In the genomic region with DNA sequence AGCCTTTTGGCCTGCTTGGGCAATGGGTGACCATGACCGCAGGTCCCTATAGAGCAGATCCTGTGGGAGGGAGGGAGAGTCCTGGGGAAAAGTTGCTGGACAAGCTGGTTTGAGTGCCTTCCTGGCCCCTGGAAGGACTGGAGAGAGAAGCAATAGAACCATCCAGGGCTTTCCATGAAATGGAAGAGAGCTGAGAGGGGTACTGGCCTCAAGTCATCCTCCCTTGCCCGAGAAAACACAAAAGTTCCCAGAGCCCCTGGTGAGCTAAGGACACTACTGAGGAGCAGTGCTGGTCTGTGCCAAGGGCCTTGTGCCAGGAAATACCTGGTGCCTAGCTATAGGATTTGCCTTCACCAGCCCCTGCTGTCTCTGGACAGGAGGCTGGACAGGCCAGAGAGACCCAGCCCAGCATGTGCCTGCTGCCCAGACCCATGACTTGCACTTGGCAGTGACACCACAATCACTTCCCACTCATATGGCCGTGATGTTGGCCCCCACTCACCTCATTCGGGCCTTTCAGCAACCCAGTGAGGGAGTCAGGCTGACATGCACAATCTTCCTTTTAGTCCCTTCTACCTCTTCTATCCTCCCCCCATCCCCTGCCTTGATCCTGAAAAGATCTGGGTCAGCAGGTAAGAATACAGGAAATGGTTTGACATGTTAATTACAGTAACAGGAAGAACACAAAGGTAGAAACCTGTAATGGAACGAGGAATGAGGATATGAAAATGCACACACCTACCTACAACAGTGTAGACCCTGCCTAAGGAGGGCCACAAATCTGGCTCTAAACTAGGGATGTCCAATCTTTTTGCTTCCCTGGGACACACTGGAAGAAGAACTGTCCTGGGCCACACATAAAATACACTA, we compare ENCODE assay signal across 12 cellular contexts. TPM values are rescaled to one million over a fixed set of nuclear protein-coding genes. Genes with fewer than 3 reads are reported as not detected.
DNase-seq lines count a peak whose midpoint lies in the region; ATAC-seq and TF ChIP-seq lines count a peak whose summit lies in the region.
"Had no signal": no experiment of that assay in that cellular context is flagged by ENCODE, and none has a peak within 500 bp of the region (broad histone marks: within the 10 kb centered on the region; RNA-seq: fewer than 3 reads in every experiment).

No MANE protein-coding gene starts in this region.

- no peak overlapping the region for H2BK12ac ChIP-seq in trophoblast cell (ENCODE audit: low read length)

- H3K14ac ChIP-seq in trophoblast cell (ENCODE audit: low read length) = no peak overlapping the region

- no peak overlapping the region for H2AFZ ChIP-seq in trophoblast cell (ENCODE audit: insufficient read depth, low read length, poor library complexity)

- H2AK5ac ChIP-seq in trophoblast cell (ENCODE audit: low read length) = no peak overlapping the region

- H3K27me3 ChIP-seq in trophoblast cell (ENCODE audit: insufficient read depth, low read length) (no peaks in the 10 kb centered on the region), sigmoid colon (no peaks in the 10 kb centered on the region)

- ATAC-seq in HG02885 (IDR thresholded peaks at IDR 0.05; ENCODE audit: poor library complexity, unreplicated experiment) = peak; percentile 45
- ATAC-seq in activated naive CD8-positive, alpha-beta T cell treated with anti-CD3 and anti-CD28 coated beads, Interleukin-2, amount 50 U/mL, for 24 hours = no peak
- ATAC-seq in HG03378 (IDR thresholded peaks at IDR 0.05; ENCODE audit: unreplicated experiment) = no peak
- ATAC-seq in HG03045 (IDR thresholded peaks at IDR 0.05; ENCODE audit: unreplicated experiment) = no peak

- peak overlapping the region; percentile 72 for H3K27ac Mint-ChIP-seq in T-helper 2 cell treated with Interferon-gamma antibody and Interleukin-4, amounts not matched to agents 5 μg/mL and 100 μg/mL, for 36 hours
- H3K27ac Mint-ChIP-seq in activated naive CD8-positive, alpha-beta T cell treated with anti-CD3 and anti-CD28 coated beads, Interleukin-2, amount 50 U/mL, for 24 hours = peak overlapping the region; percentile 31

- H2BK5ac ChIP-seq in trophoblast cell (ENCODE audit: low read depth, low read length, poor library complexity) = no peak overlapping the region

- no CpG with 5 or more reads among the region's 5 CpGs for WGBS in trophoblast cell (ENCODE audit: extremely low coverage, insufficient coverage, insufficient read length)
- 73 to 82% methylated on average over 5 of the region's 5 CpGs for WGBS in sigmoid colon, 2 donors

- H3K4me3 ChIP-seq in trophoblast cell (ENCODE audit: low read depth, low read length) (no peak overlapping the region), sigmoid colon (no peak overlapping the region)

- no peak overlapping the region for H3K9ac ChIP-seq in trophoblast cell (ENCODE audit: low read length)

- H3K36me3 ChIP-seq in trophoblast cell (ENCODE audit: control insufficient read depth in 1 of 2, insufficient read depth in 2 of 2, low read length in 2 of 2) (peaks cover 34 to 60% of the 10 kb centered on the region in 2 experiments), sigmoid colon (peaks cover 25 to 42% (median 31%) of the 10 kb centered on the region in 4 donors)

- DNase-seq in T-helper 2 cell treated with Interferon-gamma antibody and Interleukin-4, amounts not matched to agents 5 μg/mL and 100 μg/mL, for 36 hours (ENCODE audit: low spot score) = no peak
- DNase-seq in T-helper 2 cell (no peak), trophoblast cell (no peak), sigmoid colon (no peak)
- DNase-seq in activated naive CD8-positive, alpha-beta T cell treated with anti-CD3 and anti-CD28 coated beads, Interleukin-2, amount 50 U/mL, for 24 hours = no peak
- DNase-seq: GDM1; NCI-H2029; occipital lobe; stimulated activated CD4-positive, alpha-beta T cell treated with anti-CD3 and anti-CD28 coated beads, Interleukin-2, amount 100 ng/mL, for 48 hours had no signal

- no peak overlapping the region for H3K23ac ChIP-seq in trophoblast cell (ENCODE audit: low read length)

- no peak overlapping the region for H4K12ac ChIP-seq in trophoblast cell (ENCODE audit: low read depth, low read length)

- H3K36me3 Mint-ChIP-seq in T-helper 2 cell treated with Interferon-gamma antibody and Interleukin-4, amounts not matched to agents 5 μg/mL and 100 μg/mL, for 36 hours (ENCODE audit: low read depth) = peaks cover 59% of the 10 kb centered on the region
- H3K36me3 Mint-ChIP-seq in activated naive CD8-positive, alpha-beta T cell treated with anti-CD3 and anti-CD28 coated beads, Interleukin-2, amount 50 U/mL, for 24 hours (ENCODE audit: low read depth) = peaks cover 23% of the 10 kb centered on the region

- H3K27ac ChIP-seq in trophoblast cell (ENCODE audit: low read depth, low read length) (no peak overlapping the region), sigmoid colon (no peak overlapping the region)

- no peak for TF ChIP-seq EP300 in sigmoid colon (IDR thresholded peaks at IDR 0.05)

- no peaks in the 10 kb centered on the region for H3K9me3 ChIP-seq in trophoblast cell (ENCODE audit: insufficient read depth, low read depth, low read length)
- no peaks in the 10 kb centered on the region for H3K9me3 ChIP-seq in sigmoid colon

- H3K4me2 ChIP-seq in trophoblast cell (ENCODE audit: low read length) = no peak overlapping the region

- no peak overlapping the region for H2BK120ac ChIP-seq in trophoblast cell (ENCODE audit: insufficient read depth, low read length, poor library complexity)

- H3K4ac ChIP-seq in trophoblast cell (ENCODE audit: low read depth, low read length) = peak overlapping the region; percentile 29

- H4K91ac ChIP-seq in trophoblast cell (ENCODE audit: low read depth, low read length) = no peak overlapping the region

- H3K4me1 Mint-ChIP-seq in T-helper 2 cell treated with Interferon-gamma antibody and Interleukin-4, amounts not matched to agents 5 μg/mL and 100 μg/mL, for 36 hours (ENCODE audit: low read depth) = peaks cover 46% of the 10 kb centered on the region
- H3K4me1 Mint-ChIP-seq in activated naive CD8-positive, alpha-beta T cell treated with anti-CD3 and anti-CD28 coated beads, Interleukin-2, amount 50 U/mL, for 24 hours = peaks cover 49% of the 10 kb centered on the region

- peak overlapping the region; percentile 34 for H3K18ac ChIP-seq in trophoblast cell (ENCODE audit: low read length)

- no peaks in the 10 kb centered on the region for H3K27me3 Mint-ChIP-seq in T-helper 2 cell treated with Interferon-gamma antibody and Interleukin-4, amounts not matched to agents 5 μg/mL and 100 μg/mL, for 36 hours (ENCODE audit: low read depth)
- H3K27me3 Mint-ChIP-seq in activated naive CD8-positive, alpha-beta T cell treated with anti-CD3 and anti-CD28 coated beads, Interleukin-2, amount 50 U/mL, for 24 hours = no peaks in the 10 kb centered on the region

- H3K79me2 ChIP-seq in trophoblast cell (ENCODE audit: control insufficient read depth, insufficient read depth, low read length, poor library complexity) = no peaks in the 10 kb centered on the region

- H3K4me3 Mint-ChIP-seq in T-helper 2 cell treated with Interferon-gamma antibody and Interleukin-4, amounts not matched to agents 5 μg/mL and 100 μg/mL, for 36 hours = peak overlapping the region; percentile 28
- no peak overlapping the region for H3K4me3 Mint-ChIP-seq in activated naive CD8-positive, alpha-beta T cell treated with anti-CD3 and anti-CD28 coated beads, Interleukin-2, amount 50 U/mL, for 24 hours

- TF ChIP-seq CTCF in sigmoid colon (IDR thresholded peaks at IDR 0.05) = no peak

- H3K79me1 ChIP-seq in trophoblast cell (ENCODE audit: low read length) = no peaks in the 10 kb centered on the region

- intact Hi-C loops in sigmoid colon (cut with DNase I) = no loop called here

- H3K9me3 Mint-ChIP-seq in T-helper 2 cell treated with Interferon-gamma antibody and Interleukin-4, amounts not matched to agents 5 μg/mL and 100 μg/mL, for 36 hours = no peaks in the 10 kb centered on the region
- H3K9me3 Mint-ChIP-seq in activated naive CD8-positive, alpha-beta T cell treated with anti-CD3 and anti-CD28 coated beads, Interleukin-2, amount 50 U/mL, for 24 hours = no peaks in the 10 kb centered on the region

- no peak for TF ChIP-seq POLR2A in sigmoid colon (IDR thresholded peaks at IDR 0.05)

- peaks cover 7 to 12% of the 10 kb centered on the region in 2 experiments for H3K4me1 ChIP-seq in trophoblast cell (ENCODE audit: control insufficient read depth in 1 of 2, insufficient read depth in 2 of 2, low read length in 2 of 2)
- peaks cover 0 to 52% (median 48%) of the 10 kb centered on the region in 4 donors for H3K4me1 ChIP-seq in sigmoid colon

- no peak overlapping the region for H4K8ac ChIP-seq in trophoblast cell (ENCODE audit: low read depth, low read length)

RNA-seq across cellular contexts. Expression of gene SH3BP5L, which starts 7.0 kb away (rescaled TPM):
- 21.2 and 22.7 TPM in 2 replicates for polyA plus RNA-seq in trophoblast cell (2013)
- total RNA-seq in sigmoid colon = 10 to 100 TPM; 13.7 to 18.3 (median 15.3) TPM
- polyA plus RNA-seq in sigmoid colon = 10 to 100 TPM; 16.2 to 23.5 (median 19.0) TPM

RNA-seq across cellular contexts. Expression of gene ZNF672, which starts 19.3 kb away (rescaled TPM):
- polyA plus RNA-seq in trophoblast cell (2013) = 40.2 and 42.1 TPM in 2 replicates
- 10 to 100 TPM; 17.5 to 31.1 (median 22.5) TPM for total RNA-seq in sigmoid colon
- polyA plus RNA-seq in sigmoid colon = 10 to 100 TPM; 14.4 to 25.6 (median 17.6) TPM

RNA-seq across cellular contexts. Expression of gene ZNF692, which starts 40.1 kb away (rescaled TPM):
- 23.6 and 24.7 TPM in 2 replicates for polyA plus RNA-seq in trophoblast cell (2013)
- total RNA-seq in sigmoid colon = 10 to 100 TPM; 23.5 to 59.8 (median 30.9) TPM
- polyA plus RNA-seq in sigmoid colon = 10 to 100 TPM in 2 of 3 donors, 1 to 10 TPM in 1; 5.4 to 63.2 (median 10.4) TPM
